ENCODE assay signal across 23 cellular contexts in the genomic region with DNA sequence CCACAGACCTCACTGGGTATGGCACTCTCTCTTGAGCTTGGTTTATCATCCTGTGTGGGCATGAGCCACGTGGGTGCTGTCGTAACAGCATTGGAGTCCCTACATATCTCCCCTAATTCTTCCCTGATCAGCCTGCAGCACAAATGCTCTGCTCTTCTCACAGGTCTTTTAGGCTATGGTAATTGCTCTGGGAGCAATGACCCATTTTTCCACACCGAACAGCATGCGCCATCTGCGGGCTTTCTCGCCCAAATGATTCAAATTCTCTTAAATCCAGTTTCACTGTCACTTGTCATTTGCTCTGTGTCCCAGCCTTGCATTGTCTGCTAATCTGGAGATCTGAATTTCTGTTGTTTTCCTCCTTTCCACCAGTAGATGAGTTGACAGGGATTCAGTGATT.
"Had no signal": no experiment of that assay in that cellular context is flagged by ENCODE, and none has a peak within 500 bp of the region (broad histone marks: within the 10 kb centered on the region; RNA-seq: fewer than 3 reads in every experiment).

No MANE protein-coding gene starts in this region.

- H3K36me3 ChIP-seq: sigmoid colon, stomach, thyroid gland had no signal

- DNase-seq: cortex of kidney; hypothalamus; immature natural killer cell; islet precursor cell; kidney glomerular epithelial cell; left colon; mucosa of descending colon; naive B cell; right cardiac atrium; sigmoid colon; stimulated activated CD4-positive, alpha-beta T cell treated with anti-CD3 and anti-CD28 coated beads, Interleukin-2, amount 100 ng/mL, for 24 hours; stimulated activated CD4-positive, alpha-beta T cell treated with anti-CD3 and anti-CD28 coated beads, Interleukin-4, amount 100 ng/mL, for 24 hours; stimulated activated naive CD4-positive, alpha-beta T cell treated with Interleukin-2 at 50 U/mL for 16 hours; stomach; thyroid gland had no signal

- H3K9me3 ChIP-seq: mucosa of descending colon, sigmoid colon, stomach, thyroid gland had no signal

- H3K9me3 Mint-ChIP-seq: immature natural killer cell; memory B cell; naive B cell; natural killer cell treated with Interleukin-12 subunit alpha and Interleukin-12 subunit beta and Interleukin-15 and Interleukin-18, amount 100 ng/mL, for 72 hours; neural crest cell; stimulated activated effector memory CD8-positive, alpha-beta T cell treated with anti-CD3 and anti-CD28 coated beads, Interleukin-12 subunit alpha, Interleukin-12 subunit beta, amount 100 ng/mL, for 72 hours; type B pancreatic cell had no signal

- H3K27ac ChIP-seq: parathyroid adenoma, sigmoid colon, stomach, thyroid gland had no signal

- ATAC-seq: left colon; mucosa of descending colon; right cardiac atrium; stimulated activated effector memory CD8-positive, alpha-beta T cell treated with anti-CD3 and anti-CD28 coated beads, Interleukin-12 subunit alpha, Interleukin-12 subunit beta, amount 100 ng/mL, for 72 hours had no signal

- H3K4me3 Mint-ChIP-seq: immature natural killer cell; memory B cell; mesothelial cell of epicardium; naive B cell; natural killer cell treated with Interleukin-12 subunit alpha and Interleukin-12 subunit beta and Interleukin-15 and Interleukin-18, amount 100 ng/mL, for 72 hours; neural crest cell; stimulated activated effector memory CD8-positive, alpha-beta T cell treated with anti-CD3 and anti-CD28 coated beads, Interleukin-12 subunit alpha, Interleukin-12 subunit beta, amount 100 ng/mL, for 72 hours; type B pancreatic cell had no signal

- H3K4me1 Mint-ChIP-seq: immature natural killer cell; memory B cell; naive B cell; neural crest cell; stimulated activated effector memory CD8-positive, alpha-beta T cell treated with anti-CD3 and anti-CD28 coated beads, Interleukin-12 subunit alpha, Interleukin-12 subunit beta, amount 100 ng/mL, for 72 hours had no signal

- H3K4me3 ChIP-seq: lung, mucosa of descending colon, sigmoid colon, stomach, thyroid gland had no signal

- H3K36me3 Mint-ChIP-seq: immature natural killer cell; memory B cell; mesothelial cell of epicardium; naive B cell; natural killer cell treated with Interleukin-12 subunit alpha and Interleukin-12 subunit beta and Interleukin-15 and Interleukin-18, amount 100 ng/mL, for 72 hours; stimulated activated effector memory CD8-positive, alpha-beta T cell treated with anti-CD3 and anti-CD28 coated beads, Interleukin-12 subunit alpha, Interleukin-12 subunit beta, amount 100 ng/mL, for 72 hours; type B pancreatic cell had no signal

- H2AFZ ChIP-seq: parathyroid adenoma had no signal

- H3K4me1 ChIP-seq: parathyroid adenoma, stomach, thyroid gland had no signal

- H3K79me2 ChIP-seq: parathyroid adenoma had no signal

- H3K27me3 ChIP-seq: sigmoid colon, stomach, thyroid gland had no signal

- H3K9ac ChIP-seq: parathyroid adenoma had no signal

- H3K27me3 Mint-ChIP-seq: naive B cell had no signal

- H3K27ac Mint-ChIP-seq: immature natural killer cell; memory B cell; mesothelial cell of epicardium; natural killer cell treated with Interleukin-12 subunit alpha and Interleukin-12 subunit beta and Interleukin-15 and Interleukin-18, amount 100 ng/mL, for 72 hours; stimulated activated effector memory CD8-positive, alpha-beta T cell treated with anti-CD3 and anti-CD28 coated beads, Interleukin-12 subunit alpha, Interleukin-12 subunit beta, amount 100 ng/mL, for 72 hours; type B pancreatic cell had no signal
